ENCODE assay signal across 29 cellular contexts in the genomic region with DNA sequence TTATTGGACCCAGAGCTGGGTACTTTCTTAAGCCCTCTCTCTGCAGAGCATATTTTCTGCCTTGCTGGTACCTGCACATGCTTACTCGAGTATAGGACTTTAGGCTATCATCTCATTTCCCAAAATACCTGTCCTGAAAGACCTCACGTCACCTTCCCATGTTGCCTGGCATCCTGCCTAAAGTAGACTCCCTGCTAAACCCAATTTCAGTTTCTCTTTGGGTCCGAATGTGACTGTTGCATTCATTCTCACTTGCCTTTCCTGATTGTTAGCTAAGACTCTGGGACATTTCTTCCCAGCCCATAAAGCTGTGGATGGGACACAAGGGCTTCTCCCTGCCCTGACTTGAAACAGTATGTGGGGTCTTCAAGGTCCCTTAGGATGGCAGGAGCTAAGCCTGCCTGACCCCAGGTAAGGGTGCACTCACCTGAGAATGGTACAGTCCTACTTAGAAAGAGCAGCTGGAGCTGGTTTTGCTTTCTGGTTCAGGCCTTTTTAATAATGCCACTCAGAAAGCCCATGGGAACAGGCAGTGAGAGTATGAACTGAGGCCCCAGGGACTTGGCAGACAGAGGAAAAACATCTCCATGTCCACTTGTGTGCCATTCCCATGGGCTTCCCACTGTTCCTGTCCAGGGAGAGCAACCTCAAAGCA. TPM values are rescaled to one million over a fixed set of nuclear protein-coding genes. Genes with fewer than 3 reads are reported as not detected.
DNase-seq lines count a peak whose midpoint lies in the region; ATAC-seq, FAIRE-seq and TF ChIP-seq lines count a peak whose summit lies in the region.
"Had no signal": no experiment of that assay in that cellular context is flagged by ENCODE, and none has a peak within 500 bp of the region (broad histone marks: within the 10 kb centered on the region; RNA-seq: fewer than 3 reads in every experiment).

No MANE protein-coding gene starts in this region.

- peak overlapping the region; percentile 67; the same call in 1 of the 2 replicates for H2BK20ac ChIP-seq in IMR-90 (ENCODE audit: low read depth, low read length)

- peak overlapping the region; percentile 26; the same call in 1 of the 2 replicates for H3K23ac ChIP-seq in IMR-90 (ENCODE audit: low read depth, low read length)

- peak overlapping the region; percentile 51; the same call in 1 of the 2 replicates for H3K18ac ChIP-seq in IMR-90 (ENCODE audit: low read depth, low read length)

- H4K8ac ChIP-seq in IMR-90 (ENCODE audit: low read depth in 2 of 2, low read length in 2 of 2), result 0 out of 4 replicates have a peak overlapping the region, but pooled peaks of 1 of the 2 experiments have one; percentile 39

- dilution Hi-C loops in IMR-90 (cut with HindIII; ENCODE audit: low sequenced_read_pairs, unreplicated experiment), result no loop called here

- peak overlapping the region; percentile 82; the same call in 2 of the 3 replicates for H2BK15ac ChIP-seq in IMR-90 (ENCODE audit: low read depth, low read length)

- no peak for TF ChIP-seq RAD21 in IMR-90 (IDR thresholded peaks at IDR 0.05; ENCODE audit: low read length)

- no peaks in the 10 kb centered on the region for H3K36me3 Mint-ChIP-seq in osteocyte (ENCODE audit: unreplicated experiment)
- H3K36me3 Mint-ChIP-seq: T-cell had no signal

- TF ChIP-seq POLR2A in IMR-90 (IDR thresholded peaks at IDR 0.05; ENCODE audit: low read depth, low read length), result no peak

- peaks cover 26% of the 10 kb centered on the region for H3K4me1 Mint-ChIP-seq in osteocyte (ENCODE audit: unreplicated experiment)
- H3K4me1 Mint-ChIP-seq: T-cell had no signal

- POLR2A ChIA-PET in IMR-90 (lab: Charles Lee; ENCODE audit: unreplicated experiment), result no interaction called here

- H2BK120ac ChIP-seq in IMR-90 (ENCODE audit: low read depth, low read length), result peak overlapping the region; percentile 68

- TF ChIP-seq CTCF in IMR-90 (conservative IDR thresholded peaks at IDR 0.05; ENCODE audit: low read depth, low read length) (no peak), VCaP (conservative IDR thresholded peaks at IDR 0.05) (no peak), osteocyte (IDR thresholded peaks at IDR 0.05) (no peak)

- no peak overlapping the region for H2BK5ac ChIP-seq in IMR-90 (ENCODE audit: low read depth, low read length, poor library complexity, severe bottlenecking)

- no peak overlapping the region for H3K56ac ChIP-seq in IMR-90 (ENCODE audit: extremely low read depth, insufficient read depth, low read length)

- no peak overlapping the region for H3K9ac ChIP-seq in IMR-90 (ENCODE audit: low read depth, low read length)

- H3K27ac Mint-ChIP-seq in osteocyte (ENCODE audit: unreplicated experiment), result no peak overlapping the region
- H3K27ac Mint-ChIP-seq: T-cell had no signal

- ATAC-seq in IMR-90 (ENCODE audit: low read depth) (no peak), right cardiac atrium (no peak)
- ATAC-seq: T-cell had no signal

- no peaks in the 10 kb centered on the region for H3K27me3 Mint-ChIP-seq in osteocyte (ENCODE audit: unreplicated experiment)

- H3K4me3 Mint-ChIP-seq in osteocyte (ENCODE audit: unreplicated experiment), result no peak overlapping the region
- H3K4me3 Mint-ChIP-seq: T-cell had no signal

- H3K27me3 ChIP-seq in IMR-90 (ENCODE audit: control insufficient read depth, insufficient read depth, low read length), result no peaks in the 10 kb centered on the region
- no peaks in the 10 kb centered on the region for H3K27me3 ChIP-seq in right cardiac atrium (ENCODE audit: control insufficient read depth, insufficient read depth)

- peak overlapping the region; percentile 63 for H3K4ac ChIP-seq in IMR-90 (ENCODE audit: low read depth, low read length)

- no CpG with 5 or more reads among the region's 3 CpGs for WGBS in IMR-90 (ENCODE audit: extremely low coverage in 2 of 2, insufficient read length in 1 of 2), 2 experiments
- 76% methylated on average over 3 of the region's 3 CpGs for WGBS in right cardiac atrium

- H3K9me3 ChIP-seq in IMR-90 (ENCODE audit: control insufficient read depth, insufficient read depth, low read length) (no peaks in the 10 kb centered on the region), right cardiac atrium (ENCODE audit: control insufficient read depth, low read length) (no peaks in the 10 kb centered on the region)

- DNase-seq in NCI-H1436 (lab: John Stamatoyannopoulos, UW), result peak; percentile 66
- no peak for DNase-seq in NCI-H1436 treated with DMSO at 0.1 percent for 48 hours (lab: John Stamatoyannopoulos, UW)
- DNase-seq in IMR-90, result no peak
- DNase-seq in NCI-H2107 treated with DMSO at 0.1 percent for 48 hours (lab: John Stamatoyannopoulos, UW; ENCODE audit: unreplicated experiment), result peak; percentile 49
- DNase-seq in urothelium cell line (ENCODE audit: low spot score), result no peak
- no peak for DNase-seq in osteocyte (ENCODE audit: extremely low spot score, unreplicated experiment)
- no peak for DNase-seq in right cardiac atrium
- DNase-seq: Calu3, GF-D8, GOT3, HCEC 1CT, KBM-7, NCI-H1417 treated with DMSO at 0.1 percent for 48 hours, NCI-H1930, NCI-H510A treated with DMSO at 0.1 percent for 48 hours, NCI-H748 treated with DMSO at 0.1 percent for 48 hours, PC-9, Right ventricle myocardium superior, T-cell had no signal

- H4K5ac ChIP-seq in IMR-90 (ENCODE audit: low read depth, low read length), result no peak overlapping the region; the same call in 1 of the 2 replicates

- H3K14ac ChIP-seq in IMR-90 (replicated peaks; ENCODE audit: low read depth, low read length), result peak overlapping the region; percentile 63; the same call in 1 of the 2 replicates

- FAIRE-seq in urothelium cell line (lab: Jason Lieb, UNC), result no peak
- FAIRE-seq: GM12891, HTR-8/SVneo had no signal

- in situ Hi-C loops in IMR-90 (cut with MboI; ENCODE audit: low sequenced_read_pairs), result no loop called here

- H4K91ac ChIP-seq in IMR-90 (ENCODE audit: insufficient read depth, low read depth, low read length), result peak overlapping the region; percentile 36

- no peaks in the 10 kb centered on the region for H3K9me3 Mint-ChIP-seq in osteocyte (ENCODE audit: unreplicated experiment)
- H3K9me3 Mint-ChIP-seq: T-cell had no signal

- no peak overlapping the region for H3K4me2 ChIP-seq in IMR-90 (ENCODE audit: low read depth, low read length)
- H3K4me2 ChIP-seq: PC-9 had no signal

- H2AK9ac ChIP-seq in IMR-90 (replicated peaks; ENCODE audit: low read depth, low read length, poor library complexity), result peak overlapping the region; percentile 18

- H3K27ac ChIP-seq in IMR-90 (ENCODE audit: insufficient read depth, low read length) (no peak overlapping the region), VCaP (peak overlapping the region; percentile 1; the same call in 1 of the 2 replicates), right cardiac atrium (ENCODE audit: low read length) (no peak overlapping the region)
- H3K27ac ChIP-seq: PC-9, SJSA1 had no signal

- H3K9me1 ChIP-seq in IMR-90 (ENCODE audit: insufficient read depth, low read length), result peaks cover 7% of the 10 kb centered on the region; the same call in 1 of the 2 replicates

- no peaks in the 10 kb centered on the region for H4K20me1 ChIP-seq in IMR-90 (ENCODE audit: insufficient read depth, low read length)

- no TSS peak for BruUV-seq in IMR-90 (replicated peaks; lab: Mats Ljungman, UMichigan)

- no peak overlapping the region for H3K4me3 ChIP-seq in IMR-90 (ENCODE audit: insufficient read depth, low read depth, low read length)
- no peak overlapping the region for H3K4me3 ChIP-seq in right cardiac atrium (ENCODE audit: low read length)
- H3K4me3 ChIP-seq: PC-9, SJSA1 had no signal

- H2AK5ac ChIP-seq in IMR-90 (ENCODE audit: low read depth, low read length), result peak overlapping the region; percentile 62

- H3K36me3 ChIP-seq in IMR-90 (ENCODE audit: control insufficient read depth, insufficient read depth, low read length), result no peaks in the 10 kb centered on the region
- H3K36me3 ChIP-seq: SJSA1 had no signal

- intact Hi-C loops in IMR-90 (cut with micrococcal nuclease), result no loop called here
- intact Hi-C loops in right cardiac atrium (cut with DNase I), result no loop called here

- no peaks in the 10 kb centered on the region for H3K79me1 ChIP-seq in IMR-90 (ENCODE audit: low read depth in 1 of 2, low read length in 2 of 2)

- CTCF ChIA-PET in IMR-90 (lab: Yijun Ruan, JAX), result no interaction called here

- peak overlapping the region; percentile 8 for H2AFZ ChIP-seq in IMR-90 (replicated peaks; ENCODE audit: low read length, poor library complexity)
- H2AFZ ChIP-seq: PC-9 had no signal

- peaks cover 9% of the 10 kb centered on the region for H3K4me1 ChIP-seq in IMR-90 (ENCODE audit: control insufficient read depth, insufficient read depth, low read length)
- no peaks in the 10 kb centered on the region for H3K4me1 ChIP-seq in right cardiac atrium (ENCODE audit: control insufficient read depth, insufficient read depth, low read length)

TF ChIP-seq in IMR-90, 13 proteins besides CTCF, POLR2A, EP300 and RAD21 (continues in another document):
- TF ChIP-seq MXI1 (IDR thresholded peaks at IDR 0.05; ENCODE audit: borderline replicate concordance, low read depth, low read length) (no peak), CEBPB (IDR thresholded peaks at IDR 0.05; ENCODE audit: low read depth, low read length) (no peak), RCOR1 (IDR thresholded peaks at IDR 0.05; ENCODE audit: insufficient replicate concordance, low read length) (no peak)

RNA-seq across cellular contexts. Expression of a gene that starts 12.9 kb away (rescaled TPM):
- 0.56 and 0.72 TPM in 2 replicates for total RNA-seq in IMR-90 (2012; rRNA removed)
- 0.83 and 1.3 TPM in 2 replicates for polyA plus RNA-seq in IMR-90 (2012; rRNA removed)
- polyA plus RNA-seq in IMR-90 (2012; cell fraction: cytosol; rRNA removed), result 0.89 and 1.3 TPM in 2 replicates
- polyA plus RNA-seq in IMR-90 (2012; cell fraction: nucleus; rRNA removed; ENCODE audit: low replicate concordance), result 0.74 and 1.9 TPM in 2 replicates
- total RNA-seq in osteocyte, result 0.40 and 0.76 TPM in 2 replicates
- total RNA-seq in right cardiac atrium, result not detected
- 0.05 TPM for polyA plus RNA-seq in right cardiac atrium
- total RNA-seq: A172; Calu3; LHCN-M2; MCF 10A; PC-9; RPMI7951; T-cell; T-helper 2 cell treated with Interferon-gamma antibody and Interleukin-4, amounts not matched to agents 100 ng/mL and 5 ng/mL, for 36 hours had no signal
- polyA plus RNA-seq: BJ had no signal

RNA-seq across cellular contexts. Expression of a gene that starts 19.8 kb away (rescaled TPM):
- total RNA-seq in IMR-90 (2012; rRNA removed) (not detected in 2 replicates), osteocyte (not detected in 2 replicates), right cardiac atrium (not detected)
- polyA plus RNA-seq in IMR-90 (2012; rRNA removed) (not detected in 2 replicates), right cardiac atrium (not detected)
- not detected in 2 replicates for polyA plus RNA-seq in IMR-90 (2012; cell fraction: cytosol; rRNA removed)
- polyA plus RNA-seq in IMR-90 (2012; cell fraction: nucleus; rRNA removed; ENCODE audit: low replicate concordance), result 0.17 and 0.54 TPM in 2 replicates
- total RNA-seq: A172; Calu3; LHCN-M2; MCF 10A; PC-9; Right ventricle myocardium superior; RPMI7951; SJSA1; T-cell; T-helper 2 cell treated with Interferon-gamma antibody and Interleukin-4, amounts not matched to agents 100 ng/mL and 5 ng/mL, for 36 hours had no signal
- polyA plus RNA-seq: BJ had no signal

RNA-seq across cellular contexts. Expression of a gene that starts 41.0 kb away (rescaled TPM):
- total RNA-seq in IMR-90 (2012; rRNA removed) (not detected in 2 replicates), osteocyte (0.81 and 1.1 TPM in 2 replicates), right cardiac atrium (under 1 TPM; 0.22 to 0.63 (median 0.24) TPM)
- polyA plus RNA-seq in IMR-90 (2012; rRNA removed) (0.02 TPM in 1 of 2 replicates, not detected in the other), right cardiac atrium (0.45 TPM)
- 0.02 TPM in 1 of 2 replicates, not detected in the other for polyA plus RNA-seq in IMR-90 (2012; cell fraction: cytosol; rRNA removed)
- 0.01 TPM in 2 replicates for polyA plus RNA-seq in IMR-90 (2012; cell fraction: nucleus; rRNA removed; ENCODE audit: low replicate concordance)
- total RNA-seq: A172; Calu3; LHCN-M2; MCF 10A; PC-9; RPMI7951; T-cell; T-helper 2 cell treated with Interferon-gamma antibody and Interleukin-4, amounts not matched to agents 100 ng/mL and 5 ng/mL, for 36 hours had no signal
- polyA plus RNA-seq: BJ had no signal

RNA-seq across cellular contexts. Expression of a gene that starts 47.5 kb away (rescaled TPM):
- total RNA-seq in IMR-90 (2012; rRNA removed), result not detected in 2 replicates
- not detected in 2 replicates for polyA plus RNA-seq in IMR-90 (2012; rRNA removed)
- not detected in 2 replicates for polyA plus RNA-seq in IMR-90 (2012; cell fraction: cytosol; rRNA removed)
- polyA plus RNA-seq in IMR-90 (2012; cell fraction: nucleus; rRNA removed; ENCODE audit: low replicate concordance), result not detected in 2 replicates
- total RNA-seq in osteocyte, result not detected in 2 replicates
- total RNA-seq in right cardiac atrium, result not detected
- polyA plus RNA-seq in right cardiac atrium, result not detected
- total RNA-seq: A172; Calu3; LHCN-M2; MCF 10A; PC-9; Right ventricle myocardium superior; RPMI7951; SJSA1; T-cell; T-helper 2 cell treated with Interferon-gamma antibody and Interleukin-4, amounts not matched to agents 100 ng/mL and 5 ng/mL, for 36 hours had no signal
- polyA plus RNA-seq: BJ had no signal

Comparison
In these comparisons a context has a peak if more than half of its experiments do, and no peak if none do; other contexts are left out.
1. DNase-seq: peak in NCI-H1436 (single experiment) and NCI-H2107 treated with DMSO at 0.1 percent for 48 hours (single experiment); none in NCI-H1436 treated with DMSO at 0.1 percent for 48 hours (single experiment), IMR-90 (single experiment), urothelium cell line (single experiment), osteocyte (single experiment) and right cardiac atrium (0 of 3).